ENCODE assay signal across 14 cellular contexts in genomic region chr7:107998660-107999480, GRCh38. TPM values are rescaled to one million over a fixed set of nuclear protein-coding genes. Genes with fewer than 3 reads are reported as not detected.
A peak's percentile ranks its signal among the peaks of the same experiment; 100 is the strongest.
DNase-seq lines count a peak whose midpoint lies in the region; ATAC-seq and TF ChIP-seq lines count a peak whose summit lies in the region.
"Had no signal": no experiment of that assay in that cellular context is flagged by ENCODE, and none has a peak within 500 bp of the region (broad histone marks: within the 10 kb centered on the region; RNA-seq: fewer than 3 reads in every experiment).

No MANE protein-coding gene starts in this region.

- H3K9ac ChIP-seq in duodenal mucosa (ENCODE audit: low read depth in 1 of 2, low read length in 2 of 2), result no peak overlapping the region

- no peaks in the 10 kb centered on the region for H3K9me3 Mint-ChIP-seq in mesothelial cell of epicardium
- H3K9me3 Mint-ChIP-seq: activated naive CD8-positive, alpha-beta T cell treated with anti-CD3 and anti-CD28 coated beads, Interleukin-2, amount 50 U/mL, for 24 hours; IgD-negative memory B cell had no signal

- H3K4me3 ChIP-seq in left ventricle myocardium inferior (peak overlapping the region; percentile 81), duodenal mucosa (ENCODE audit: low read depth in 1 of 2, low read length in 2 of 2) (peak overlapping the region; percentile 7 to 11), uterus (no peak overlapping the region), WERI-Rb-1 (ENCODE audit: low read depth, low read length) (no peak overlapping the region)

- H3K27me3 ChIP-seq in left ventricle myocardium inferior (ENCODE audit: low read depth) (peaks cover 5% of the 10 kb centered on the region), duodenal mucosa (ENCODE audit: control insufficient read depth in 1 of 2, insufficient read depth in 2 of 2, low read length in 2 of 2) (peaks cover 0 to 4% of the 10 kb centered on the region in 2 donors), uterus (no peaks in the 10 kb centered on the region), WERI-Rb-1 (ENCODE audit: insufficient read depth, low read depth, severe bottlenecking) (no peaks in the 10 kb centered on the region)

- H3K4me3 Mint-ChIP-seq in mesothelial cell of epicardium, result peak overlapping the region; percentile 46
- H3K4me3 Mint-ChIP-seq: activated naive CD8-positive, alpha-beta T cell treated with anti-CD3 and anti-CD28 coated beads, Interleukin-2, amount 50 U/mL, for 24 hours; IgD-negative memory B cell had no signal

- peaks cover 70% of the 10 kb centered on the region for H3K4me1 Mint-ChIP-seq in mesothelial cell of epicardium

- intact Hi-C loops in left ventricle myocardium inferior (cut with micrococcal nuclease), result no loop called here
- intact Hi-C loops in Right ventricle myocardium superior (cut with DNase I), result no loop called here
- intact Hi-C loops in uterus (cut with DNase I; ENCODE audit: low total_unique reads), result no loop called here

- TF ChIP-seq CTCF in left ventricle myocardium inferior (IDR thresholded peaks at IDR 0.05; ENCODE audit: borderline replicate concordance), result no peak
- no peak for TF ChIP-seq CTCF in mesothelial cell of epicardium (IDR thresholded peaks at IDR 0.05; ENCODE audit: unreplicated experiment)
- no peak for TF ChIP-seq CTCF in uterus (IDR thresholded peaks at IDR 0.05)
- no peak for TF ChIP-seq CTCF in WERI-Rb-1 (IDR thresholded peaks at IDR 0.05; ENCODE audit: low read depth, low read length)

- H3K9me3 ChIP-seq in left ventricle myocardium inferior (replicated peaks) (no peaks in the 10 kb centered on the region), duodenal mucosa (ENCODE audit: control insufficient read depth in 1 of 2, low read length in 2 of 2) (no peaks in the 10 kb centered on the region), uterus (no peaks in the 10 kb centered on the region), WERI-Rb-1 (ENCODE audit: severe bottlenecking) (peaks cover 2% of the 10 kb centered on the region)

- H3K4me1 ChIP-seq in left ventricle myocardium inferior (peaks cover 100% of the 10 kb centered on the region), duodenal mucosa (ENCODE audit: control insufficient read depth in 1 of 2, insufficient read depth in 2 of 2, low read length in 2 of 2) (peaks cover 66 to 74% of the 10 kb centered on the region in 2 donors), uterus (peaks cover 0 to 7% of the 10 kb centered on the region in 2 donors)

- H3K36me3 ChIP-seq in left ventricle myocardium inferior (peaks cover 26% of the 10 kb centered on the region), duodenal mucosa (ENCODE audit: control insufficient read depth in 1 of 2, insufficient read depth in 2 of 2, low read length in 2 of 2) (peaks cover 0 to 4% of the 10 kb centered on the region in 2 donors), uterus (no peaks in the 10 kb centered on the region), WERI-Rb-1 (peaks cover 45% of the 10 kb centered on the region)

- TF ChIP-seq POLR2A in uterus (IDR thresholded peaks at IDR 0.05), result no peak

- DNase-seq in left ventricle myocardium inferior (no peak), Right ventricle myocardium superior (no peak), mesothelial cell of epicardium (ENCODE audit: low spot score in 2 of 2, unreplicated experiment in 2 of 2) (no peak), uterus (no peak), GOT3 (lab: John Stamatoyannopoulos, UW) (no peak), WERI-Rb-1 (no peak), T-helper 2 cell (no peak)
- DNase-seq: activated naive CD8-positive, alpha-beta T cell treated with anti-CD3 and anti-CD28 coated beads, Interleukin-2, amount 50 U/mL, for 24 hours; left colon; NCI-H2107; posterior cingulate gyrus had no signal

- ATAC-seq in Right ventricle myocardium superior (ENCODE audit: poor library complexity), result no peak
- ATAC-seq: activated naive CD8-positive, alpha-beta T cell treated with anti-CD3 and anti-CD28 coated beads, Interleukin-2, amount 50 U/mL, for 24 hours; HCT116 had no signal

- H3K27ac ChIP-seq in left ventricle myocardium inferior (replicated peaks) (peak overlapping the region; percentile 87), duodenal mucosa (ENCODE audit: low read depth, low read length) (no peak overlapping the region), uterus (peak overlapping the region; percentile 36 to 54), WERI-Rb-1 (no peak overlapping the region; the same call in 1 of the 2 replicates)

- peaks cover 15% of the 10 kb centered on the region for H3K36me3 Mint-ChIP-seq in mesothelial cell of epicardium
- H3K36me3 Mint-ChIP-seq: IgD-negative memory B cell had no signal

- no peaks in the 10 kb centered on the region for H3K27me3 Mint-ChIP-seq in mesothelial cell of epicardium (ENCODE audit: low read depth)

- H3K27ac Mint-ChIP-seq in mesothelial cell of epicardium, result peak overlapping the region; percentile 82
- H3K27ac Mint-ChIP-seq: activated naive CD8-positive, alpha-beta T cell treated with anti-CD3 and anti-CD28 coated beads, Interleukin-2, amount 50 U/mL, for 24 hours; IgD-negative memory B cell had no signal

RNA-seq across cellular contexts. Expression of gene LAMB1, which starts 4.1 kb away (rescaled TPM):
- total RNA-seq in left ventricle myocardium inferior (60.0 TPM), Right ventricle myocardium superior (62.1 TPM), mesothelial cell of epicardium (556 to 593 TPM (median 584 TPM) in 3 replicates), uterus (100 to 1,000 TPM in 3 of 4 donors, 10 to 100 TPM in 1; 87.9 to 322 (median 200) TPM)

Comparison
In these comparisons a context has a peak if more than half of its experiments do, and no peak if none do; other contexts are left out.
1. H3K27ac ChIP-seq: peak in left ventricle myocardium inferior (single experiment) and uterus (2 of 2); none in duodenal mucosa (single experiment) and WERI-Rb-1 (single experiment).
2. H3K4me3 ChIP-seq: peak in left ventricle myocardium inferior (single experiment) and duodenal mucosa (2 of 2); none in uterus (0 of 2) and WERI-Rb-1 (single experiment).